ENCODE assay signal across 15 cellular contexts in the genomic region with DNA sequence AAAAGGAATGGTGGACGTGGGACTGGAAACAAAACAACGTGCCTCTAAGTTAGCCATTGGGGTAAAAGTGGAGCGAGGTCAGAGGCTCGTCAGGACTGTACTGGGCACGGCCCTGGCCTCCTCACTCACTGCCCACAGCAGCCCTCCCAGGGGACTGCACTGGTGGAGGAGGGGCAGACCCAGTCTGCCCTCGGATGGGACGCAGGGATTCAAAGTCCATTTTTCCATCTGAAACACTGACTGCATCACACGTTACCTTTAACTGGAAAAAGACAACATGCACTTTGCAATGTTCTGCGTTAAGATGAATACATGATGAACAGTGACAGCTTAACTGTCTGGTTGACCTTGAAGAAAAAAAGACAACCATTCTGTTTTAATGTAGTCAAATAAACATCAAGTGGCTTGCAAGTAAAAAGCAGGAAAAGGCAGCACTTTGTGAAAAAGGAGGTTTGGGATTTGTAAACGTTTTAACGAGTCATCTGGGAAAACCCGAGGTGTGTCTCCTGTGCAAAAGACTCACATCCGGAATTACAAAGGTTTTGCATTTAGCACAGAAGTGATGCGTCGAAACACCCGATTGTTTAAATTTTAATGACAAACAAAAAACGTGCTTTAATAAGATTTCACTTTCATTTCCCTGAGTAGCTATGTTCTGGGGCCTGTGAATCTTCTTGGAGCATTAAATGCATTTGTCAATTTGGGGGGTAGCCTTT. TPM values are rescaled to one million over a fixed set of nuclear protein-coding genes. Genes with fewer than 3 reads are reported as not detected.
A peak's percentile ranks its signal among the peaks of the same experiment; 100 is the strongest.
DNase-seq lines count a peak whose midpoint lies in the region; ATAC-seq lines count a peak whose summit lies in the region.
"Had no signal": no experiment of that assay in that cellular context is flagged by ENCODE, and none has a peak within 500 bp of the region (broad histone marks: within the 10 kb centered on the region; RNA-seq: fewer than 3 reads in every experiment).

No MANE protein-coding gene starts in this region.

- H3K27me3 ChIP-seq in BLaER1 = no peaks in the 10 kb centered on the region

- H3K4me3 Mint-ChIP-seq in T-cell = peak overlapping the region in 2 of 3 donors; percentile 4 to 65
- H3K4me3 Mint-ChIP-seq: activated CD8-positive, alpha-beta T cell treated with anti-CD3 and anti-CD28 coated beads, Interleukin-2, amount 10 ng/mL, durations not matched to agents 7 days and 5 days; activated naive CD8-positive, alpha-beta T cell treated with anti-CD3 and anti-CD28 coated beads for 36 hours had no signal

- no peaks in the 10 kb centered on the region for H3K27me3 Mint-ChIP-seq in T-cell

- POLR2A ChIA-PET in T-cell (lab: Charles Lee) = interaction anchor here (0.6 to 1.5 kb wide), 2 partner anchors 9 to 11 kb away, joined by 3 to 5 read pairs; no protein-coding TSS in a partner anchor

- H3K4me3 ChIP-seq in BLaER1 = no peak overlapping the region

- H3K9ac ChIP-seq in BLaER1 = no peak overlapping the region
- H3K9ac ChIP-seq: parathyroid adenoma had no signal

- CTCF ChIA-PET in T-cell (lab: Charles Lee) = interaction anchor here in 1 of 2 donors (0.6 kb wide), 1 partner anchor 178 kb away, joined by 3 read pairs; no protein-coding TSS in a partner anchor

- no peak overlapping the region for H3K27ac ChIP-seq in BLaER1
- H3K27ac ChIP-seq: parathyroid adenoma had no signal

- DNase-seq in EH (ENCODE audit: low read depth) (peak; percentile 25), T-cell (no peak), left lobe of liver (ENCODE audit: low spot score) (peak; percentile 38)
- DNase-seq: activated CD8-positive, alpha-beta T cell treated with anti-CD3 and anti-CD28 coated beads, Interleukin-2, amount 10 ng/mL, durations not matched to agents 7 days and 5 days; activated naive CD8-positive, alpha-beta T cell treated with anti-CD3 and anti-CD28 coated beads for 36 hours; Karpas-422; midbrain; NCI-H2081 had no signal

- no peaks in the 10 kb centered on the region for H4K20me1 ChIP-seq in BLaER1

- H3K36me3 ChIP-seq in BLaER1 = no peaks in the 10 kb centered on the region

- no peaks in the 10 kb centered on the region for H3K36me3 Mint-ChIP-seq in T-cell
- H3K36me3 Mint-ChIP-seq: activated naive CD8-positive, alpha-beta T cell treated with anti-CD3 and anti-CD28 coated beads for 36 hours had no signal

- peak overlapping the region in 1 of 2 donors; percentile 84 for H3K27ac Mint-ChIP-seq in T-cell
- H3K27ac Mint-ChIP-seq: activated CD8-positive, alpha-beta T cell treated with anti-CD3 and anti-CD28 coated beads, Interleukin-2, amount 10 ng/mL, durations not matched to agents 7 days and 5 days; activated naive CD8-positive, alpha-beta T cell treated with anti-CD3 and anti-CD28 coated beads for 36 hours had no signal

- H3K9me3 Mint-ChIP-seq in T-cell = no peaks in the 10 kb centered on the region
- H3K9me3 Mint-ChIP-seq: activated naive CD8-positive, alpha-beta T cell treated with anti-CD3 and anti-CD28 coated beads for 36 hours had no signal

- H3K4me1 Mint-ChIP-seq in T-cell = peaks cover 33 to 73% (median 70%) of the 10 kb centered on the region in 3 donors

- H3K4me2 ChIP-seq in BLaER1 = peak overlapping the region; percentile 79

- ATAC-seq in T-cell (replicated peaks in 1 of 4) = no peak
- peak; percentile 16 for ATAC-seq in left lobe of liver
- ATAC-seq in HG03342 (IDR thresholded peaks at IDR 0.05; ENCODE audit: unreplicated experiment) = no peak
- no peak for ATAC-seq in HG02981 (IDR thresholded peaks at IDR 0.05; ENCODE audit: unreplicated experiment)
- ATAC-seq in GM21737 (IDR thresholded peaks at IDR 0.05; ENCODE audit: unreplicated experiment) = no peak
- no peak for ATAC-seq in HG02938 (IDR thresholded peaks at IDR 0.05; ENCODE audit: unreplicated experiment)
- ATAC-seq: esophagus mucosa had no signal

- no peaks in the 10 kb centered on the region for H3K9me3 ChIP-seq in BLaER1

- H3K4me1 ChIP-seq in BLaER1 = peaks cover 30% of the 10 kb centered on the region
- H3K4me1 ChIP-seq: parathyroid adenoma had no signal

RNA-seq across cellular contexts. Expression of a gene that starts 18.8 kb away (rescaled TPM):
- total RNA-seq in T-cell (1,000 to 10,000 TPM in 1 of 5 donors, 100 to 1,000 TPM in 4; 285 to 1,180 (median 400) TPM), left lobe of liver (27.3 TPM)

Comparison
In these comparisons a context has a peak if more than half of its experiments do, and no peak if none do; other contexts are left out.
1. DNase-seq: peak in EH (single experiment) and left lobe of liver (single experiment); none in T-cell (0 of 34).
2. RNA of a gene that starts 18.8 kb away (total RNA-seq): 285 to 1,180 TPM in T-cell; 27.3 TPM in left lobe of liver (single experiment); every median in the first group is over 10 times any median in the second.